1 cellular context compared by ENCODE assay signal in genomic region chr2:137964066-137964858, GRCh38.
TF ChIP-seq lines count a peak whose summit lies in the region.

Gene HNMT, plus strand, starts transcription at chr2:137964473. Its CDS starts 19 bp downstream, at chr2:137964492.

TF ChIP-seq in SK-N-SH, 30 proteins besides CTCF, POLR2A, EP300 and RAD21 (continued from another document):
- TF ChIP-seq USF2 (IDR thresholded peaks at IDR 0.05; ENCODE audit: borderline replicate concordance, low read depth, low read length): no peak
TF ChIP-seq in SK-N-SH: peak in this region for 1.
